Comparison of ENCODE assay signal across 15 cellular contexts in the genomic region with DNA sequence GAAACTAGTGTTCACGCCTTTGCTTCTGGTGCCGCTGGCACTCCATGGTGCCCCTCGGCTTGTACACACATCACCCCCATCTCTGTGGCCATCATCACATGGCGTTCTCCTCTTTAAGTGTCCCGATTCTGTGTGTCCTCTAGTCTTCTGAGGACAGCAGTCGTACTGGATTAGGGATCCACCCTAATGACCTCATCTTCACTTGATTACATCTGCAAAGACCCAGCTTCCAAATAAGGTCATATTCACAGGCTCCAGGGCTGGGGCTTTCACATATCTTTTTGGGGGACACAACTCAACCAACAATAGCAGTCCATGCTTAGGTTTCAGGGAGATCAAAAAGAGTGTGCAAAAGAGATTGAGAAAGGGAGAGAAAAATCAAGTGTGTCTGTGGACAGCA.
DNase-seq lines count a peak whose midpoint lies in the region; ATAC-seq and TF ChIP-seq lines count a peak whose summit lies in the region.
"Had no signal": no experiment of that assay in that cellular context is flagged by ENCODE, and none has a peak within 500 bp of the region (broad histone marks: within the 10 kb centered on the region; RNA-seq: fewer than 3 reads in every experiment).

No MANE protein-coding gene starts in this region.

- H3K36me3 Mint-ChIP-seq in activated T-cell treated with anti-CD3 and anti-CD28 coated beads, Interleukin-2, amount 50 U/mL, for 72 hours (ENCODE audit: insufficient read depth in 2 of 2) = peaks cover 0 to 4% of the 10 kb centered on the region in 2 donors
- peaks cover 18% of the 10 kb centered on the region for H3K36me3 Mint-ChIP-seq in activated T-cell treated with anti-CD3 and anti-CD28 coated beads, Interleukin-2, amount 50 U/mL, for 24 hours (ENCODE audit: low read depth)
- peaks cover 25% of the 10 kb centered on the region for H3K36me3 Mint-ChIP-seq in activated T-helper 17 cell treated with anti-CD3 and anti-CD28 coated beads, Interleukin-2, amount 50 U/mL, for 72 hours (ENCODE audit: low read depth)
- peaks cover 6% of the 10 kb centered on the region for H3K36me3 Mint-ChIP-seq in stimulated activated effector memory CD8-positive, alpha-beta T cell treated with anti-CD3 and anti-CD28 coated beads, Interleukin-12 subunit alpha, Interleukin-12 subunit beta, amount 100 ng/mL, for 72 hours

- H3K4me3 Mint-ChIP-seq in activated T-cell treated with anti-CD3 and anti-CD28 coated beads, Interleukin-2, amount 50 U/mL, for 72 hours = no peak overlapping the region
- H3K4me3 Mint-ChIP-seq in activated T-cell treated with anti-CD3 and anti-CD28 coated beads, Interleukin-2, amount 50 U/mL, for 24 hours = no peak overlapping the region
- H3K4me3 Mint-ChIP-seq in activated T-helper 17 cell treated with anti-CD3 and anti-CD28 coated beads, Interleukin-2, amount 50 U/mL, for 72 hours = peak overlapping the region; percentile 57
- peak overlapping the region; percentile 4 for H3K4me3 Mint-ChIP-seq in stimulated activated effector memory CD8-positive, alpha-beta T cell treated with anti-CD3 and anti-CD28 coated beads, Interleukin-12 subunit alpha, Interleukin-12 subunit beta, amount 100 ng/mL, for 72 hours
- H3K4me3 Mint-ChIP-seq: CD4-positive, alpha-beta T cell had no signal

- H3K27ac ChIP-seq in foreskin keratinocyte = no peak overlapping the region
- H3K27ac ChIP-seq: C4-2B, GM23248, HL-60 had no signal

- no peaks in the 10 kb centered on the region for H3K27me3 Mint-ChIP-seq in activated T-cell treated with anti-CD3 and anti-CD28 coated beads, Interleukin-2, amount 50 U/mL, for 72 hours (ENCODE audit: low read depth)
- H3K27me3 Mint-ChIP-seq in activated T-cell treated with anti-CD3 and anti-CD28 coated beads, Interleukin-2, amount 50 U/mL, for 24 hours = no peaks in the 10 kb centered on the region
- no peaks in the 10 kb centered on the region for H3K27me3 Mint-ChIP-seq in activated T-helper 17 cell treated with anti-CD3 and anti-CD28 coated beads, Interleukin-2, amount 50 U/mL, for 72 hours
- H3K27me3 Mint-ChIP-seq: CD4-positive, alpha-beta T cell had no signal

- ATAC-seq in activated T-cell treated with anti-CD3 and anti-CD28 coated beads, Interleukin-2, amount 50 U/mL, for 72 hours (replicated peaks in 1 of 2) = no peak
- ATAC-seq in activated T-helper 17 cell treated with anti-CD3 and anti-CD28 coated beads, Interleukin-2, amount 50 U/mL, for 72 hours (replicated peaks) = no peak
- ATAC-seq in stimulated activated effector memory CD8-positive, alpha-beta T cell treated with anti-CD3 and anti-CD28 coated beads, Interleukin-12 subunit alpha, Interleukin-12 subunit beta, amount 100 ng/mL, for 72 hours = no peak
- ATAC-seq in foreskin keratinocyte = no peak
- no peak for ATAC-seq in HG02840 (IDR thresholded peaks at IDR 0.05; ENCODE audit: low FRiP score, unreplicated experiment)

- no peaks in the 10 kb centered on the region for H3K9me3 Mint-ChIP-seq in activated T-cell treated with anti-CD3 and anti-CD28 coated beads, Interleukin-2, amount 50 U/mL, for 72 hours
- no peaks in the 10 kb centered on the region for H3K9me3 Mint-ChIP-seq in activated T-cell treated with anti-CD3 and anti-CD28 coated beads, Interleukin-2, amount 50 U/mL, for 24 hours
- peaks cover 8% of the 10 kb centered on the region for H3K9me3 Mint-ChIP-seq in activated T-helper 17 cell treated with anti-CD3 and anti-CD28 coated beads, Interleukin-2, amount 50 U/mL, for 72 hours
- H3K9me3 Mint-ChIP-seq in stimulated activated effector memory CD8-positive, alpha-beta T cell treated with anti-CD3 and anti-CD28 coated beads, Interleukin-12 subunit alpha, Interleukin-12 subunit beta, amount 100 ng/mL, for 72 hours = no peaks in the 10 kb centered on the region
- H3K9me3 Mint-ChIP-seq: CD4-positive, alpha-beta T cell had no signal

- H3K27me3 ChIP-seq in foreskin keratinocyte = no peaks in the 10 kb centered on the region

- no peak for TF ChIP-seq CTCF in foreskin keratinocyte (conservative IDR thresholded peaks at IDR 0.05)

- H3K27ac Mint-ChIP-seq in activated T-cell treated with anti-CD3 and anti-CD28 coated beads, Interleukin-2, amount 50 U/mL, for 72 hours = peak overlapping the region; percentile 0
- no peak overlapping the region for H3K27ac Mint-ChIP-seq in activated T-cell treated with anti-CD3 and anti-CD28 coated beads, Interleukin-2, amount 50 U/mL, for 24 hours
- peak overlapping the region; percentile 91 for H3K27ac Mint-ChIP-seq in activated T-helper 17 cell treated with anti-CD3 and anti-CD28 coated beads, Interleukin-2, amount 50 U/mL, for 72 hours
- H3K27ac Mint-ChIP-seq in stimulated activated effector memory CD8-positive, alpha-beta T cell treated with anti-CD3 and anti-CD28 coated beads, Interleukin-12 subunit alpha, Interleukin-12 subunit beta, amount 100 ng/mL, for 72 hours = peak overlapping the region; percentile 79
- H3K27ac Mint-ChIP-seq: CD4-positive, alpha-beta T cell had no signal

- peaks cover 11% of the 10 kb centered on the region for H3K4me1 Mint-ChIP-seq in activated T-cell treated with anti-CD3 and anti-CD28 coated beads, Interleukin-2, amount 50 U/mL, for 72 hours (ENCODE audit: low read depth)
- H3K4me1 Mint-ChIP-seq in activated T-cell treated with anti-CD3 and anti-CD28 coated beads, Interleukin-2, amount 50 U/mL, for 24 hours (ENCODE audit: low read depth) = peaks cover 16% of the 10 kb centered on the region
- peaks cover 38% of the 10 kb centered on the region for H3K4me1 Mint-ChIP-seq in activated T-helper 17 cell treated with anti-CD3 and anti-CD28 coated beads, Interleukin-2, amount 50 U/mL, for 72 hours
- H3K4me1 Mint-ChIP-seq in stimulated activated effector memory CD8-positive, alpha-beta T cell treated with anti-CD3 and anti-CD28 coated beads, Interleukin-12 subunit alpha, Interleukin-12 subunit beta, amount 100 ng/mL, for 72 hours = peaks cover 50% of the 10 kb centered on the region

- H3K4me1 ChIP-seq in foreskin keratinocyte = no peaks in the 10 kb centered on the region

- no peak for DNase-seq in activated T-cell treated with anti-CD3 and anti-CD28 coated beads, Interleukin-2, amount 50 U/mL, for 72 hours
- DNase-seq in activated T-cell treated with anti-CD3 and anti-CD28 coated beads, Interleukin-2, amount 50 U/mL, for 24 hours = no peak
- DNase-seq in erythroblast (lab: John Stamatoyannopoulos, UW) = peak; percentile 10 to 14
- DNase-seq in stimulated activated effector memory CD8-positive, alpha-beta T cell treated with anti-CD3 and anti-CD28 coated beads, Interleukin-12 subunit alpha, Interleukin-12 subunit beta, amount 100 ng/mL, for 72 hours (ENCODE audit: low spot score in 2 of 2) = no peak
- DNase-seq in foreskin keratinocyte = no peak
- DNase-seq: ACHN; CD4-positive, alpha-beta T cell; DMS153; DMS79; GDM1; GM23248 had no signal

- no peak for TF ChIP-seq POLR2A in erythroblast (IDR thresholded peaks at IDR 0.05; ENCODE audit: low read length)

Comparison
In these comparisons a context has a peak if more than half of its experiments do, and no peak if none do; other contexts are left out.
1. DNase-seq: peak in erythroblast (2 of 2); none in activated T-cell treated with anti-CD3 and anti-CD28 coated beads, Interleukin-2, amount 50 U/mL, for 72 hours (0 of 2), activated T-cell treated with anti-CD3 and anti-CD28 coated beads, Interleukin-2, amount 50 U/mL, for 24 hours (single experiment), stimulated activated effector memory CD8-positive, alpha-beta T cell treated with anti-CD3 and anti-CD28 coated beads, Interleukin-12 subunit alpha, Interleukin-12 subunit beta, amount 100 ng/mL, for 72 hours (0 of 2) and foreskin keratinocyte (0 of 2).
2. H3K4me3 Mint-ChIP-seq: peak in activated T-helper 17 cell treated with anti-CD3 and anti-CD28 coated beads, Interleukin-2, amount 50 U/mL, for 72 hours (single experiment) and stimulated activated effector memory CD8-positive, alpha-beta T cell treated with anti-CD3 and anti-CD28 coated beads, Interleukin-12 subunit alpha, Interleukin-12 subunit beta, amount 100 ng/mL, for 72 hours (single experiment); none in activated T-cell treated with anti-CD3 and anti-CD28 coated beads, Interleukin-2, amount 50 U/mL, for 72 hours (0 of 2) and activated T-cell treated with anti-CD3 and anti-CD28 coated beads, Interleukin-2, amount 50 U/mL, for 24 hours (single experiment).